ENCODE assay signal across 12 cellular contexts in the genomic region with DNA sequence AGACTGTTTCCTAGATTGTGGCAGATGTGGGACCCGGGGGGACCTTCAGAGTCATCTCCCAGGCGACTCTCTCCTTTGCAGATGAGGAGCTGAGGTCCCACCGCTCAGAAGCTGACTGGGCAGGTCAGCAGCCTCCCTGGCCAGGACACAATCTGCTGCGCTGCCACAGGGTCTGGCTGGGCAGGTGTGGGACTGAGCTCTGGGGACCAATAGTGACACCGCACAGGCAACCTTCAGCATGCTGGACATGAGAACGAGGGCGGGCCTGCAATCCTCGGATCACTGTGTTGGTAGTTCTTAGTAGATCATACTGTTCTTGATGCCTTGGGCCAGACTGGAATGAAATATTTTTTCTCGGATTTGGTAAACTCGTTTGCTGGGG. TPM values are rescaled to one million over a fixed set of nuclear protein-coding genes. Genes with fewer than 3 reads are reported as not detected.
A peak's percentile ranks its signal among the peaks of the same experiment; 100 is the strongest.
DNase-seq lines count a peak whose midpoint lies in the region; ATAC-seq and TF ChIP-seq lines count a peak whose summit lies in the region.
"Had no signal": no experiment of that assay in that cellular context is flagged by ENCODE, and none has a peak within 500 bp of the region (broad histone marks: within the 10 kb centered on the region; RNA-seq: fewer than 3 reads in every experiment).

No MANE protein-coding gene starts in this region.

- no peaks in the 10 kb centered on the region for H3K36me3 ChIP-seq in hepatocyte (replicated peaks; ENCODE audit: insufficient read depth, low read depth)

- H3K27ac Mint-ChIP-seq in Calu3 (ENCODE audit: unreplicated experiment) (peak overlapping the region; percentile 50), brain (peak overlapping the region; percentile 82 to 93 (median 90))
- H3K27ac Mint-ChIP-seq: activated T-cell treated with anti-CD3 and anti-CD28 coated beads, Interleukin-2, amount 50 U/mL, for 72 hours had no signal

- intact Hi-C loops in Calu3 (cut with micrococcal nuclease; ENCODE audit: unreplicated experiment): loop anchor here (5.0 to 10.0 kb wide), 2 partner anchors 54 to 297 kb away; partner anchors contain the start of gene RHEB

- DNase-seq in Calu3 (no peak), hepatocyte (ENCODE audit: low spot score) (peak; percentile 41), retinal pigment epithelial cell (ENCODE audit: low read depth) (no peak), NCI-H128 (lab: John Stamatoyannopoulos, UW; ENCODE audit: unreplicated experiment) (no peak), NCI-H1930 (lab: John Stamatoyannopoulos, UW) (no peak), GM10266 (ENCODE audit: extremely low spot score) (no peak)
- DNase-seq: activated T-cell treated with anti-CD3 and anti-CD28 coated beads, Interleukin-2, amount 50 U/mL, for 72 hours; NCI-H2081; SW 1271 had no signal

- TF ChIP-seq CTCF in Calu3 (IDR thresholded peaks at IDR 0.05; ENCODE audit: unreplicated experiment): no peak
- no peak for TF ChIP-seq CTCF in brain (conservative IDR thresholded peaks at IDR 0.05)
- TF ChIP-seq CTCF in hepatocyte (IDR thresholded peaks at IDR 0.05; ENCODE audit: poor library complexity): no peak
- TF ChIP-seq CTCF in retinal pigment epithelial cell (conservative IDR thresholded peaks at IDR 0.05; ENCODE audit: low read depth, low read length): no peak
- no peak for TF ChIP-seq CTCF in GM10266 (IDR thresholded peaks at IDR 0.05; ENCODE audit: control insufficient read depth, insufficient read depth, low read depth, missing control alignments)

- H3K9me3 Mint-ChIP-seq in Calu3 (ENCODE audit: low read depth, unreplicated experiment) (peaks cover 11% of the 10 kb centered on the region), brain (peaks cover 15 to 41% (median 26%) of the 10 kb centered on the region in 5 experiments)

- H3K4me3 ChIP-seq in hepatocyte (no peak overlapping the region), retinal pigment epithelial cell (ENCODE audit: low read length) (peak overlapping the region; percentile 34)

- peak overlapping the region; percentile 97 for H3K27ac ChIP-seq in hepatocyte

- 80% methylated on average over 10 of the region's 10 CpGs for WGBS in hepatocyte (ENCODE audit: low lambda C conversion rate, missing lambda C conversion rate)

- CTCF ChIA-PET in Calu3 (lab: Charles Lee): interaction anchor here (0.5 to 1.2 kb wide), 4 partner anchors 8 to 160 kb away, joined by 3 to 4 read pairs (median 3); no protein-coding TSS in a partner anchor

- peaks cover 20% of the 10 kb centered on the region for H3K4me1 ChIP-seq in hepatocyte (ENCODE audit: insufficient read depth)

- no peaks in the 10 kb centered on the region for H3K9me2 ChIP-seq in hepatocyte (replicated peaks; ENCODE audit: insufficient read depth)

- H3K27me3 Mint-ChIP-seq in Calu3 (ENCODE audit: unreplicated experiment) (no peaks in the 10 kb centered on the region), brain (peaks cover 4% of the 10 kb centered on the region)

- no peaks in the 10 kb centered on the region for H4K20me1 ChIP-seq in hepatocyte (ENCODE audit: insufficient read depth, poor library complexity, severe bottlenecking)

- no TSS peak for BruUV-seq in Calu3 (replicated peaks; lab: Mats Ljungman, UMichigan)

- no peaks in the 10 kb centered on the region for H3K27me3 ChIP-seq in hepatocyte

- H2AFZ ChIP-seq in hepatocyte: no peak overlapping the region

- H3K36me3 Mint-ChIP-seq in Calu3 (ENCODE audit: insufficient read depth, unreplicated experiment) (peaks cover 31% of the 10 kb centered on the region), brain (peaks cover 38% of the 10 kb centered on the region)

- H3K4me3 Mint-ChIP-seq in Calu3 (ENCODE audit: low read depth, unreplicated experiment) (peak overlapping the region; percentile 53), brain (peak overlapping the region in 3 of 5 experiments; percentile 1 to 75 (median 75))
- H3K4me3 Mint-ChIP-seq: activated T-cell treated with anti-CD3 and anti-CD28 coated beads, Interleukin-2, amount 50 U/mL, for 72 hours had no signal

- ATAC-seq in HG03139 (IDR thresholded peaks at IDR 0.05; ENCODE audit: unreplicated experiment): no peak
- ATAC-seq: activated T-cell treated with anti-CD3 and anti-CD28 coated beads, Interleukin-2, amount 50 U/mL, for 72 hours had no signal

- H3K9me3 ChIP-seq in hepatocyte (ENCODE audit: low read depth): no peaks in the 10 kb centered on the region

- no peaks in the 10 kb centered on the region for H3K79me2 ChIP-seq in hepatocyte

- peaks cover 20% of the 10 kb centered on the region for H3K4me1 Mint-ChIP-seq in Calu3 (ENCODE audit: low read depth, unreplicated experiment)
- H3K4me1 Mint-ChIP-seq in brain: peaks cover 25% of the 10 kb centered on the region

- peak overlapping the region; percentile 62 for H3K4me2 ChIP-seq in hepatocyte

RNA-seq across cellular contexts. Expression of gene CRYGN, which starts 20.5 kb away (rescaled TPM):
- total RNA-seq in Calu3 (2022) (not detected in 2 replicates), hepatocyte (not detected in 2 replicates)
- polyA plus RNA-seq in brain (ENCODE audit: insufficient read depth, low read depth, low replicate concordance) (0.70 TPM), hepatocyte (0.24 and 0.64 TPM in 2 replicates)
- total RNA-seq: pulmonary artery endothelial cell had no signal

RNA-seq across cellular contexts. Expression of gene WDR86, which starts 50.6 kb away (rescaled TPM):
- not detected in 2 replicates for total RNA-seq in Calu3 (2022)
- polyA plus RNA-seq in brain (ENCODE audit: insufficient read depth, low read depth, low replicate concordance): 4.1 TPM
- 10.6 and 15.5 TPM in 2 replicates for total RNA-seq in hepatocyte
- polyA plus RNA-seq in hepatocyte: 12.4 and 19.1 TPM in 2 replicates
- total RNA-seq: pulmonary artery endothelial cell had no signal

RNA-seq across cellular contexts. Expression of gene RHEB, which starts 59.2 kb away (rescaled TPM):
- total RNA-seq in Calu3 (2022) (123 and 126 TPM in 2 replicates), hepatocyte (105 and 111 TPM in 2 replicates)
- polyA plus RNA-seq in brain (ENCODE audit: insufficient read depth, low read depth, low replicate concordance) (145 TPM), hepatocyte (135 and 142 TPM in 2 replicates)
